1 cellular context compared by ENCODE assay signal in the genomic region with DNA sequence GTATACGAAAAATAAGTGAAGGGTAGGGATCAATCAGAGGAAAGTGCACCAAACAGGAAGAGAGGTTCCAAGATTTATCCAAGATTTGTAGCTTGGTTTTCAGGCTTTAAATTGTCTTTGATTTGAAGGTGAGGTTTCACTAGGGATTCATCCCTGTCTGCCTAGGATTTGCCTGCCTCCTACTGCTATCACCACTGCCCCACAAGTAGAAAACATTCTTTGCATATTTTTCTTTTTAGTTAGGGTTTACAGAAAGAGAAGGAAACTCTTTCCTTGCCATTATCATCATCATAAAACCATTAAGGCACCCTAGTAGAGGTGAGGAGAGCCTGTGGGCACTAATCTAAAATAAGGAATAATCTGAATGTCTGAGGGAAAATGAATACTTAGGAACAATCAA.
TF ChIP-seq lines count a peak whose summit lies in the region.

No MANE protein-coding gene starts in this region.

TF ChIP-seq in SK-N-SH, 30 proteins besides CTCF, POLR2A, EP300 and RAD21 (continued from another document):
- TF ChIP-seq MEF2A (IDR thresholded peaks at IDR 0.05; ENCODE audit: borderline replicate concordance, low read depth) (no peak), SIN3A (IDR thresholded peaks at IDR 0.05; ENCODE audit: borderline replicate concordance, low read depth, low read length) (no peak), SMC3 (IDR thresholded peaks at IDR 0.05; ENCODE audit: low read depth, low read length) (no peak), TEAD4 (IDR thresholded peaks at IDR 0.05; ENCODE audit: borderline replicate concordance, insufficient read depth) (no peak), RXRA (IDR thresholded peaks at IDR 0.05; ENCODE audit: borderline replicate concordance, low read depth) (no peak), RFX5 (IDR thresholded peaks at IDR 0.05; ENCODE audit: low read length) (no peak), CHD2 (IDR thresholded peaks at IDR 0.05; ENCODE audit: low read length, partially characterized antibody) (no peak), TAF1 (IDR thresholded peaks at IDR 0.05; ENCODE audit: borderline replicate concordance, low read depth, low read length) (no peak), NFIC (IDR thresholded peaks at IDR 0.05; ENCODE audit: borderline replicate concordance) (no peak), ELF1 (IDR thresholded peaks at IDR 0.05) (no peak), FOXJ3 (CRISPR knock-in tag; IDR thresholded peaks at IDR 0.05) (no peak), YY1 (IDR thresholded peaks at IDR 0.05; ENCODE audit: low read depth) (no peak), POLR2AphosphoS5 (IDR thresholded peaks at IDR 0.05; ENCODE audit: low read depth, low read length) (no peak)
- TF ChIP-seq, protein P1, sequence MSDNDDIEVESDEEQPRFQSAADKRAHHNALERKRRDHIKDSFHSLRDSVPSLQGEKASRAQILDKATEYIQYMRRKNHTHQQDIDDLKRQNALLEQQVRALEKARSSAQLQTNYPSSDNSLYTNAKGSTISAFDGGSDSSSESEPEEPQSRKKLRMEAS (IDR thresholded peaks at IDR 0.05; ENCODE audit: low read depth), result no peak
- TF ChIP-seq, protein P2, sequence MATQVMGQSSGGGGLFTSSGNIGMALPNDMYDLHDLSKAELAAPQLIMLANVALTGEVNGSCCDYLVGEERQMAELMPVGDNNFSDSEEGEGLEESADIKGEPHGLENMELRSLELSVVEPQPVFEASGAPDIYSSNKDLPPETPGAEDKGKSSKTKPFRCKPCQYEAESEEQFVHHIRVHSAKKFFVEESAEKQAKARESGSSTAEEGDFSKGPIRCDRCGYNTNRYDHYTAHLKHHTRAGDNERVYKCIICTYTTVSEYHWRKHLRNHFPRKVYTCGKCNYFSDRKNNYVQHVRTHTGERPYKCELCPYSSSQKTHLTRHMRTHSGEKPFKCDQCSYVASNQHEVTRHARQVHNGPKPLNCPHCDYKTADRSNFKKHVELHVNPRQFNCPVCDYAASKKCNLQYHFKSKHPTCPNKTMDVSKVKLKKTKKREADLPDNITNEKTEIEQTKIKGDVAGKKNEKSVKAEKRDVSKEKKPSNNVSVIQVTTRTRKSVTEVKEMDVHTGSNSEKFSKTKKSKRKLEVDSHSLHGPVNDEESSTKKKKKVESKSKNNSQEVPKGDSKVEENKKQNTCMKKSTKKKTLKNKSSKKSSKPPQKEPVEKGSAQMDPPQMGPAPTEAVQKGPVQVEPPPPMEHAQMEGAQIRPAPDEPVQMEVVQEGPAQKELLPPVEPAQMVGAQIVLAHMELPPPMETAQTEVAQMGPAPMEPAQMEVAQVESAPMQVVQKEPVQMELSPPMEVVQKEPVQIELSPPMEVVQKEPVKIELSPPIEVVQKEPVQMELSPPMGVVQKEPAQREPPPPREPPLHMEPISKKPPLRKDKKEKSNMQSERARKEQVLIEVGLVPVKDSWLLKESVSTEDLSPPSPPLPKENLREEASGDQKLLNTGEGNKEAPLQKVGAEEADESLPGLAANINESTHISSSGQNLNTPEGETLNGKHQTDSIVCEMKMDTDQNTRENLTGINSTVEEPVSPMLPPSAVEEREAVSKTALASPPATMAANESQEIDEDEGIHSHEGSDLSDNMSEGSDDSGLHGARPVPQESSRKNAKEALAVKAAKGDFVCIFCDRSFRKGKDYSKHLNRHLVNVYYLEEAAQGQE (IDR thresholded peaks at IDR 0.05; ENCODE audit: low read depth, low read length), result no peak
